In the genomic region with DNA sequence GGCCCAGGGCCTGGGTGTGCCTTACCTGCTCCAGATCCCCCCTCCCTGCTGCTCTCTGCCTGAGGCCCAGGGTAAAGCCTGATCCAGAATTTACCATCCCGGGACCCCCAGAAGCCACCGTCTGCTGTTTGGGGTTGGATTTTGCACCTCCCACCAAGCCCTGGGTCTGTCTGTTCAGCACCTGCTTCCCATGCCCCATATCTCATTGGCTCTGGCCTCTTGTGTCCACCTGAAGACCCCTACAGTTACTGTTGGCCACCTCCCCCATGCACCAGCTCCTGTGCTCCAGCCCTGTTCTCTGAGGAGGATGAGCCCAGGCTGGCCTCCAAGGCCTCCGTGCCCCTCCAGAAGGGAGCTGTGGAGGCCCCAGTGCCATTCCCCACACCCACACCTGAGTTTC, we compare ENCODE assay signal across 20 cellular contexts.
A peak's percentile ranks its signal among the peaks of the same experiment; 100 is the strongest.
DNase-seq lines count a peak whose midpoint lies in the region; ATAC-seq and TF ChIP-seq lines count a peak whose summit lies in the region.
"Had no signal": no experiment of that assay in that cellular context is flagged by ENCODE, and none has a peak within 500 bp of the region (broad histone marks: within the 10 kb centered on the region; RNA-seq: fewer than 3 reads in every experiment).

No MANE protein-coding gene starts in this region.

- no peak overlapping the region for H2BK5ac ChIP-seq in neuronal stem cell (ENCODE audit: low read length)

- H3K9ac ChIP-seq in neuronal stem cell (ENCODE audit: low read depth, low read length, poor library complexity), result peak overlapping the region; percentile 39
- H3K9ac ChIP-seq: GM23248 had no signal

- H3K18ac ChIP-seq in neuronal stem cell (ENCODE audit: low read length), result peak overlapping the region; percentile 50

- CTCF ChIA-PET in activated CD8-positive, alpha-beta memory T cell treated with anti-CD3 and anti-CD28 coated beads, Interleukin-2, amount 10 ng/mL, durations not matched to agents 7 days and 5 days (lab: Charles Lee), result no interaction called here

- H3K23ac ChIP-seq in neuronal stem cell (ENCODE audit: low read depth, low read length, poor library complexity), result no peak overlapping the region

- H3K79me1 ChIP-seq in neuronal stem cell (ENCODE audit: low read depth, low read length), result no peaks in the 10 kb centered on the region

- no peak overlapping the region for H4K8ac ChIP-seq in neuronal stem cell (ENCODE audit: low read depth, low read length)

- no peak for ATAC-seq in activated CD8-positive, alpha-beta memory T cell treated with anti-CD3 and anti-CD28 coated beads, Interleukin-2, amount 10 ng/mL, durations not matched to agents 7 days and 5 days
- ATAC-seq: A549, HCT116, HepG2 had no signal

- WGBS in neuronal stem cell (ENCODE audit: extremely low coverage in 2 of 2, insufficient read length in 2 of 2, insufficient replicate concordance in 1 of 2), 2 donors, result no CpG with 5 or more reads among the region's 3 CpGs

- no peak overlapping the region for H2BK120ac ChIP-seq in neuronal stem cell (ENCODE audit: low read depth, low read length)

- H3K4ac ChIP-seq in neuronal stem cell (ENCODE audit: low read length), result no peak overlapping the region

- TF ChIP-seq CTCF in type B pancreatic cell (conservative IDR thresholded peaks at IDR 0.05), result no peak
- no peak for TF ChIP-seq CTCF in nephron progenitor cell (IDR thresholded peaks at IDR 0.05)

- no peak overlapping the region for H2AFZ ChIP-seq in neuronal stem cell (ENCODE audit: low read length)
- H2AFZ ChIP-seq: GM23248 had no signal

- no peak overlapping the region for H3K14ac ChIP-seq in neuronal stem cell (ENCODE audit: low read length)

- no peak overlapping the region for H3K4me3 Mint-ChIP-seq in activated CD8-positive, alpha-beta memory T cell treated with anti-CD3 and anti-CD28 coated beads, Interleukin-2, amount 10 ng/mL, durations not matched to agents 7 days and 5 days
- no peak overlapping the region for H3K4me3 Mint-ChIP-seq in type B pancreatic cell
- H3K4me3 Mint-ChIP-seq in nephron progenitor cell, result no peak overlapping the region
- H3K4me3 Mint-ChIP-seq: CD4-positive, alpha-beta memory T cell; HFFc6; IgD-negative memory B cell had no signal

- no peak overlapping the region for H2BK15ac ChIP-seq in neuronal stem cell (ENCODE audit: low read length)

- H2AK5ac ChIP-seq in neuronal stem cell (ENCODE audit: low read depth, low read length), result no peak overlapping the region

- H3K27ac Mint-ChIP-seq in activated CD8-positive, alpha-beta memory T cell treated with anti-CD3 and anti-CD28 coated beads, Interleukin-2, amount 10 ng/mL, durations not matched to agents 7 days and 5 days, result no peak overlapping the region
- H3K27ac Mint-ChIP-seq in type B pancreatic cell (no peak overlapping the region), nephron progenitor cell (no peak overlapping the region)
- H3K27ac Mint-ChIP-seq: CD4-positive, alpha-beta memory T cell; HFFc6; IgD-negative memory B cell had no signal

- DNase-seq in activated CD8-positive, alpha-beta memory T cell treated with anti-CD3 and anti-CD28 coated beads for 24 hours, result peak; percentile 11
- no peak for DNase-seq in activated CD8-positive, alpha-beta memory T cell treated with anti-CD3 and anti-CD28 coated beads, Interleukin-2, amount 10 ng/mL, durations not matched to agents 7 days and 5 days
- DNase-seq in neuronal stem cell (ENCODE audit: low spot score) (no peak), type B pancreatic cell (ENCODE audit: extremely low spot score, unreplicated experiment) (peak; percentile 43), dedifferentiated amniotic fluid mesenchymal stem cell (ENCODE audit: extremely low spot score) (no peak), NCI-H1417 treated with DMSO at 0.1 percent for 48 hours (lab: John Stamatoyannopoulos, UW) (no peak), nephron progenitor cell (no peak)
- DNase-seq: AML-193; CD4-positive, alpha-beta memory T cell; DMS153; DMS79; GDM1; GM23248; HFFc6 had no signal

- peaks cover 0 to 9% of the 10 kb centered on the region in 2 donors for H3K4me1 ChIP-seq in neuronal stem cell (ENCODE audit: control insufficient read depth in 2 of 2, insufficient read depth in 1 of 2, low read depth in 1 of 2, low read length in 2 of 2)
- H3K4me1 ChIP-seq: A549 had no signal

- H3K9me3 Mint-ChIP-seq in activated CD8-positive, alpha-beta memory T cell treated with anti-CD3 and anti-CD28 coated beads, Interleukin-2, amount 10 ng/mL, durations not matched to agents 7 days and 5 days (ENCODE audit: low read depth), result no peaks in the 10 kb centered on the region
- H3K9me3 Mint-ChIP-seq in type B pancreatic cell, result no peaks in the 10 kb centered on the region
- H3K9me3 Mint-ChIP-seq in nephron progenitor cell, result peaks cover 18% of the 10 kb centered on the region

- no peak overlapping the region for H3K4me2 ChIP-seq in neuronal stem cell (ENCODE audit: insufficient read depth, low read length, poor library complexity, severe bottlenecking)
- H3K4me2 ChIP-seq: A549 had no signal

- no peak overlapping the region for H3K4me3 ChIP-seq in neuronal stem cell (ENCODE audit: low read length in 2 of 2)
- H3K4me3 ChIP-seq: A549, GM23248 had no signal

- H3K36me3 ChIP-seq in neuronal stem cell (replicated peaks in 1 of 2; ENCODE audit: control insufficient read depth in 2 of 2, insufficient read depth in 2 of 2, low read length in 2 of 2), result no peaks in the 10 kb centered on the region

- H3K27me3 Mint-ChIP-seq in activated CD8-positive, alpha-beta memory T cell treated with anti-CD3 and anti-CD28 coated beads, Interleukin-2, amount 10 ng/mL, durations not matched to agents 7 days and 5 days, result no peaks in the 10 kb centered on the region
- peaks cover 18% of the 10 kb centered on the region for H3K27me3 Mint-ChIP-seq in type B pancreatic cell
- H3K27me3 Mint-ChIP-seq in nephron progenitor cell (ENCODE audit: low read depth, poor library complexity), result peaks cover 21% of the 10 kb centered on the region

- no peaks in the 10 kb centered on the region for H3K4me1 Mint-ChIP-seq in activated CD8-positive, alpha-beta memory T cell treated with anti-CD3 and anti-CD28 coated beads, Interleukin-2, amount 10 ng/mL, durations not matched to agents 7 days and 5 days
- H3K4me1 Mint-ChIP-seq in type B pancreatic cell (ENCODE audit: unreplicated experiment) (no peaks in the 10 kb centered on the region), nephron progenitor cell (peaks cover 8% of the 10 kb centered on the region)
- H3K4me1 Mint-ChIP-seq: CD4-positive, alpha-beta memory T cell; IgD-negative memory B cell had no signal

- H3K9me3 ChIP-seq in neuronal stem cell (replicated peaks in 1 of 2; ENCODE audit: control insufficient read depth in 2 of 2, insufficient read depth in 1 of 2, low read depth in 1 of 2, low read length in 2 of 2), result no peaks in the 10 kb centered on the region
- H3K9me3 ChIP-seq: A549 had no signal

- H3K36me3 Mint-ChIP-seq in activated CD8-positive, alpha-beta memory T cell treated with anti-CD3 and anti-CD28 coated beads, Interleukin-2, amount 10 ng/mL, durations not matched to agents 7 days and 5 days, result no peaks in the 10 kb centered on the region
- H3K36me3 Mint-ChIP-seq in type B pancreatic cell (no peaks in the 10 kb centered on the region), nephron progenitor cell (ENCODE audit: low read depth) (no peaks in the 10 kb centered on the region)
- H3K36me3 Mint-ChIP-seq: CD4-positive, alpha-beta memory T cell; IgD-negative memory B cell had no signal

- H3K27ac ChIP-seq in neuronal stem cell (replicated peaks; ENCODE audit: low read length), result no peak overlapping the region
- H3K27ac ChIP-seq: 22Rv1, A549, C4-2B, GM23248 had no signal

- no peak overlapping the region for H2BK12ac ChIP-seq in neuronal stem cell (ENCODE audit: low read length)

- no peak overlapping the region for H4K91ac ChIP-seq in neuronal stem cell (ENCODE audit: low read depth, low read length, poor library complexity)

- H3K27me3 ChIP-seq in neuronal stem cell (ENCODE audit: control insufficient read depth in 3 of 3, insufficient read depth in 3 of 3, low read depth in 1 of 3, low read length in 3 of 3), result no peaks in the 10 kb centered on the region

Comparison
In these comparisons a context has a peak if more than half of its experiments do, and no peak if none do; other contexts are left out.
1. DNase-seq: peak in activated CD8-positive, alpha-beta memory T cell treated with anti-CD3 and anti-CD28 coated beads for 24 hours (single experiment) and type B pancreatic cell (single experiment); none in activated CD8-positive, alpha-beta memory T cell treated with anti-CD3 and anti-CD28 coated beads, Interleukin-2, amount 10 ng/mL, durations not matched to agents 7 days and 5 days (single experiment), neuronal stem cell (single experiment), dedifferentiated amniotic fluid mesenchymal stem cell (single experiment), NCI-H1417 treated with DMSO at 0.1 percent for 48 hours (single experiment) and nephron progenitor cell (single experiment).